Comparison of ENCODE assay signal across 9 cellular contexts in the genomic region with DNA sequence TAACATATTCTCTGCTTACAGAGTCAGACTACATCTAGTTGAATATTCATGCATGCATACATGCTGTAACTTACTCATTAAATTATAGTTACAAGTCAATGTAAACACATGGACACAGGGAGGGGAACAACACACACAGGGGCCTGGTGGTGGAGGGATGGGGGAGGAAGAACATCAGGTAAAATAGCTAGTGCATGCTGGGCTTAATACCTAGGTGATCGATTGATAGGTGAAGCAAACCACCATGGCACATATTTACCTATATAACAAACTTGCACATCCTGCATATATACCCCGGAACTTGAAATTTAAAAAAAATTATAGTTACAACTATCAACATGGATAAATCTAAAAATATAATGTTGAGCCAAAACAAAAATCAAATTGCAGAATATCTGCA. TPM values are rescaled to one million over a fixed set of nuclear protein-coding genes. Genes with fewer than 3 reads are reported as not detected.
"Had no signal": no experiment of that assay in that cellular context is flagged by ENCODE, and none has a peak within 500 bp of the region (broad histone marks: within the 10 kb centered on the region; RNA-seq: fewer than 3 reads in every experiment).

No MANE protein-coding gene starts in this region.

- H3K4me3 ChIP-seq: GM12878 had no signal

- DNase-seq: GDM1, GF-D8 had no signal

- FAIRE-seq: G401.6, GM12878, GM12891, GM12892, GM18507, GM19239 had no signal

- ATAC-seq: GM12878 had no signal

RNA-seq across cellular contexts. Expression of a gene that starts 31.6 kb away (rescaled TPM):
- total RNA-seq: G401 had no signal
